9 cellular contexts compared by ENCODE assay signal in genomic region chr16:25771216-25771615, GRCh38.
"Had no signal": no experiment of that assay in that cellular context is flagged by ENCODE, and none has a peak within 500 bp of the region (broad histone marks: within the 10 kb centered on the region; RNA-seq: fewer than 3 reads in every experiment).

No MANE protein-coding gene starts in this region.

- FAIRE-seq: HTR-8/SVneo had no signal

- ATAC-seq: HCT116 had no signal

- H3K4me2 ChIP-seq: KMS-11 had no signal

- H3K9me3 ChIP-seq: HAP-1 had no signal

- DNase-seq: GM23248, GOT3, H7, IMR-90, KBM-7 had no signal

- H3K4me1 ChIP-seq: HAP-1 had no signal

- H3K27ac ChIP-seq: GM23248, KMS-11 had no signal

- H3K4me3 ChIP-seq: GM23248, HAP-1 had no signal

- H2AFZ ChIP-seq: GM23248 had no signal

- H3K9ac ChIP-seq: GM23248, KMS-11 had no signal

- H3K36me3 ChIP-seq: HAP-1 had no signal
